In genomic region chr22:32333769-32334639, GRCh38 we compare ENCODE assay signal across 1 cellular context.
TF ChIP-seq lines count a peak whose summit lies in the region.

No MANE protein-coding gene starts in this region.

TF ChIP-seq in HepG2, 621 proteins besides CTCF, POLR2A, EP300 and RAD21:
- TF ChIP-seq FOXA1 (IDR thresholded peaks at IDR 0.05) (0 out of 2 replicates have a peak, but pooled peaks have one; percentile 28), FOXA1 (CRISPR knock-in tag; IDR thresholded peaks at IDR 0.05) (no peak), ARHGAP35 (CRISPR knock-in tag; IDR thresholded peaks at IDR 0.05; ENCODE audit: borderline replicate concordance) (no peak), ZNF770 (CRISPR knock-in tag; IDR thresholded peaks at IDR 0.05) (peak; percentile 67), ZNF646 (CRISPR knock-in tag; IDR thresholded peaks at IDR 0.05) (peak; percentile 77; the same call in 1 of the 2 replicates), HDAC2 (CRISPR knock-in tag; IDR thresholded peaks at IDR 0.05) (no peak), ZNF879 (CRISPR knock-in tag; IDR thresholded peaks at IDR 0.05) (no peak), CREB1 (IDR thresholded peaks at IDR 0.05) (peak; percentile 64; the same call in 1 of the 2 replicates), CREB1 (CRISPR knock-in tag; IDR thresholded peaks at IDR 0.05) (no peak)
